ENCODE assay signal across 19 cellular contexts in the genomic region with DNA sequence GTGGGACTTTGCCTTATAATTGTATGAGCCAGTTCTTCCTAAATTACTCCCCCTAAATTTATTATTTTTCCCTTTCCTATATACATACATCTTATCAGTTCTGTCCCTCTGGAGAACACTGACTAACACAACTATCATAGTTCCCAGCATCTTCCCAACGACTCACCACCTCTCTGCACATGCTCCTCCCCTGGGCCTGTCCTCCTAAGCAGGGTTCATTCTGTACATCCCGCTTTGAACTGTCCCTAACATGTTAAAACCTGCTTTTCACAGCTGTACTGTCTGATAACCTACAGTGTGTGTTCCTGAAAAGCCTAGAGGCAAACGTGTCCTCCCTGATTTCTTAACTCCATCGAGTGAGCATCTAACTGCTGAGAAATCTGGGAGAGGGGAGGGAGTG.
"Had no signal": no experiment of that assay in that cellular context is flagged by ENCODE, and none has a peak within 500 bp of the region (broad histone marks: within the 10 kb centered on the region; RNA-seq: fewer than 3 reads in every experiment).

No MANE protein-coding gene starts in this region.

- H3K27me3 Mint-ChIP-seq: type B pancreatic cell had no signal

- H3K9me3 ChIP-seq: colonic mucosa, left ventricle myocardium inferior, right atrium auricular region had no signal

- H3K36me3 Mint-ChIP-seq: activated naive CD4-positive, alpha-beta T cell treated with anti-CD3 and anti-CD28 coated beads, Interleukin-2, amount 50 U/mL, for 72 hours; natural killer cell treated with Interleukin-12 subunit alpha and Interleukin-12 subunit beta and Interleukin-15 and Interleukin-18, amount 100 ng/mL, for 72 hours; type B pancreatic cell had no signal

- H3K36me3 ChIP-seq: colonic mucosa, left ventricle myocardium inferior, right atrium auricular region had no signal

- H3K4me3 ChIP-seq: colonic mucosa, left ventricle myocardium inferior, right atrium auricular region, skin epidermis had no signal

- H3K9me3 Mint-ChIP-seq: activated B cell treated with CpG ODN at 0.5 μM for 24 hours; activated CD8-positive, alpha-beta T cell treated with anti-CD3 and anti-CD28 coated beads for 36 hours; activated naive CD4-positive, alpha-beta T cell treated with anti-CD3 and anti-CD28 coated beads, Interleukin-2, amount 50 U/mL, for 72 hours; memory B cell; natural killer cell treated with Interleukin-12 subunit alpha and Interleukin-12 subunit beta and Interleukin-15 and Interleukin-18, amount 100 ng/mL, for 72 hours; stimulated activated naive CD8-positive, alpha-beta T cell treated with anti-CD3 and anti-CD28 coated beads, Interleukin-15, Interleukin-2, amounts not matched to agents 100 ng/mL and 50 ng/mL, for 24 hours had no signal

- H3K27ac Mint-ChIP-seq: activated B cell treated with CpG ODN at 0.5 μM for 24 hours; activated CD8-positive, alpha-beta T cell treated with anti-CD3 and anti-CD28 coated beads for 36 hours; activated naive CD4-positive, alpha-beta T cell treated with anti-CD3 and anti-CD28 coated beads, Interleukin-2, amount 50 U/mL, for 72 hours; memory B cell; natural killer cell treated with Interleukin-12 subunit alpha and Interleukin-12 subunit beta and Interleukin-15 and Interleukin-18, amount 100 ng/mL, for 72 hours; stimulated activated naive CD8-positive, alpha-beta T cell treated with anti-CD3 and anti-CD28 coated beads, Interleukin-15, Interleukin-2, amounts not matched to agents 100 ng/mL and 50 ng/mL, for 24 hours; type B pancreatic cell had no signal

- H3K4me3 Mint-ChIP-seq: activated B cell treated with CpG ODN at 0.5 μM for 24 hours; activated CD8-positive, alpha-beta T cell treated with anti-CD3 and anti-CD28 coated beads for 36 hours; memory B cell; natural killer cell treated with Interleukin-12 subunit alpha and Interleukin-12 subunit beta and Interleukin-15 and Interleukin-18, amount 100 ng/mL, for 72 hours; stimulated activated naive CD8-positive, alpha-beta T cell treated with anti-CD3 and anti-CD28 coated beads, Interleukin-15, Interleukin-2, amounts not matched to agents 100 ng/mL and 50 ng/mL, for 24 hours; type B pancreatic cell had no signal

- DNase-seq: activated B cell treated with CpG ODN at 0.5 μM for 24 hours; activated CD4-positive, alpha-beta T cell treated with anti-CD3 and anti-CD28 coated beads for 48 hours; activated CD8-positive, alpha-beta memory T cell treated with anti-CD3 and anti-CD28 coated beads, Interleukin-2, amount 50 U/mL, for 4 hours; activated CD8-positive, alpha-beta T cell treated with anti-CD3 and anti-CD28 coated beads for 36 hours; activated gamma-delta T cell; activated T-cell treated with anti-CD3 and anti-CD28 coated beads, Interleukin-2, amount 50 U/mL, for 48 hours; caudate nucleus; colonic mucosa; hippocampal formation; kidney; left ventricle myocardium inferior; nucleus accumbens had no signal

- H3K27me3 ChIP-seq: colonic mucosa, right atrium auricular region had no signal

- H3K27ac ChIP-seq: colonic mucosa, left ventricle myocardium inferior, right atrium auricular region, skin epidermis had no signal

- H3K4me1 Mint-ChIP-seq: activated B cell treated with CpG ODN at 0.5 μM for 24 hours, memory B cell had no signal

- H3K4me1 ChIP-seq: colonic mucosa, left ventricle myocardium inferior, right atrium auricular region had no signal
